Comparison of ENCODE assay signal across 14 cellular contexts in the genomic region with DNA sequence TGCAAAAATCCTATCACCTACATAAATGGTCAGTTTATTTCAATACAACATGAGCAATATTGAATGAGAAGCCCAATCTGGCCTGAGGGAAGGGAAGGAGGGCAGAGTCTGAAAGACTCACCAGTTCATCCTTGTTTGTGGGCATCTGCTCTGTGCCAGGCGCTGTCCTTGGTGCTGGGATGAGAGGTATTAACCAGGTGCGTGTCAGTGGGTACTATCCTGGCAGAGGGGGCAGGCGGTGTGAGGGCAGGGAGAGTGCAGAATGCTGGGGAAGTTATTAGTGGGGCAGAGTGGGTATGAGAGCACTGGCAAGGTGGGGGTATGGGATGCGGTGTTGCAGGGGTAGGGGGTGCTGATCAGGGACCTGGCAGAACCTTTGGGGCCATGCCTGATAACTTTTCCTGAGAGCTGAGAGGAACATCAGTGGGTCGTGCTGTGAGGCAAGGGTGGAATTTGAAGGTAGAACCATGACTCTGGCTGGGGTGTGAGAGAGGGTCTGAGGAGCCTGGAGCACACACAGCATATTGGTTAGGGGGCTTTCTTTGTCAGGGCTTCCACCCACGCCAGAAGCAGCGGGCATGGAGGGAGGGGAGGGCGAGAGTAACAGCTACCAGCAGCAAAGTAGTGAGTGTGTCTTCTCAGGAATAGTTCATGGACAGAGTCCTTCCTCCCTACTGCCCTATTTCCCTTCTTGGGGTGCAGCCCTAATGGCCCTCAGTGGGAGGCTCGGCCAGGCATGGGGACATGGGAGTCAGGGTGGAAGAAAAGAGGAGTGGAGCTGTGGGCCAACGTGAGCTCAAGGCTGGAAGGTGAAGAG.
DNase-seq lines count a peak whose midpoint lies in the region; ATAC-seq and TF ChIP-seq lines count a peak whose summit lies in the region.
"Had no signal": no experiment of that assay in that cellular context is flagged by ENCODE, and none has a peak within 500 bp of the region (broad histone marks: within the 10 kb centered on the region; RNA-seq: fewer than 3 reads in every experiment).

No MANE protein-coding gene starts in this region.

- H2AFZ ChIP-seq in mammary epithelial cell (ENCODE audit: low read depth, low read length) = no peak overlapping the region

- CTCF ChIA-PET in mammary epithelial cell (lab: Charles Lee; ENCODE audit: low non-redundant PET) = no interaction called here

- no peaks in the 10 kb centered on the region for H3K27me3 Mint-ChIP-seq in activated CD4-positive, alpha-beta T cell treated with anti-CD3 and anti-CD28 coated beads, Interleukin-2, amount 10 ng/mL, durations not matched to agents 24 days and 14 days
- H3K27me3 Mint-ChIP-seq in progenitor cell of endocrine pancreas = peaks cover 29% of the 10 kb centered on the region

- dilution Hi-C loops in mammary epithelial cell (cut with HindIII; ENCODE audit: low sequenced_read_pairs) = no loop called here

- no peak overlapping the region for H3K23ac ChIP-seq in mesendoderm (ENCODE audit: low read length)

- H3K79me2 ChIP-seq in mammary epithelial cell (ENCODE audit: insufficient read depth, low read length) = no peaks in the 10 kb centered on the region
- H3K79me2 ChIP-seq in mesendoderm (ENCODE audit: control insufficient read depth, insufficient read depth, low read length) = no peaks in the 10 kb centered on the region

- H3K79me1 ChIP-seq in mesendoderm (ENCODE audit: low read length) = no peaks in the 10 kb centered on the region

- no peak overlapping the region for H4K8ac ChIP-seq in mesendoderm (ENCODE audit: low read depth, low read length)

- H3K4me3 ChIP-seq in mammary epithelial cell (replicated peaks in 1 of 3; ENCODE audit: insufficient read depth in 1 of 3, low read depth in 2 of 3, low read length in 3 of 3) (no peak overlapping the region), mesendoderm (ENCODE audit: low read length) (no peak overlapping the region)

- no peaks in the 10 kb centered on the region for H4K20me1 ChIP-seq in mammary epithelial cell (ENCODE audit: insufficient read depth, low read length)

- H4K5ac ChIP-seq in mesendoderm (ENCODE audit: low read length) = no peak overlapping the region

- H3K4me3 Mint-ChIP-seq in activated CD4-positive, alpha-beta T cell treated with anti-CD3 and anti-CD28 coated beads, Interleukin-2, amount 10 ng/mL, durations not matched to agents 24 days and 14 days = no peak overlapping the region
- no peak overlapping the region for H3K4me3 Mint-ChIP-seq in progenitor cell of endocrine pancreas (ENCODE audit: low read depth)
- H3K4me3 Mint-ChIP-seq: activated naive CD4-positive, alpha-beta T cell treated with anti-CD3 and anti-CD28 coated beads, Interleukin-2, amount 50 U/mL, for 24 hours had no signal

- H3K56ac ChIP-seq in mesendoderm (ENCODE audit: low read length) = no peak overlapping the region

- H3K27ac ChIP-seq in mammary epithelial cell (ENCODE audit: insufficient read depth, low read depth, low read length) (no peak overlapping the region), mesendoderm (ENCODE audit: low read depth, low read length) (no peak overlapping the region)
- H3K27ac ChIP-seq: neutrophil had no signal

- H3K36me3 ChIP-seq in mammary epithelial cell (ENCODE audit: insufficient read depth, low read length) = no peaks in the 10 kb centered on the region
- no peaks in the 10 kb centered on the region for H3K36me3 ChIP-seq in mesendoderm (ENCODE audit: control insufficient read depth, insufficient read depth, low read length)
- H3K36me3 ChIP-seq: neutrophil had no signal

- no peak overlapping the region for H2BK5ac ChIP-seq in mesendoderm (ENCODE audit: low read length)

- H3K36me3 Mint-ChIP-seq in activated CD4-positive, alpha-beta T cell treated with anti-CD3 and anti-CD28 coated beads, Interleukin-2, amount 10 ng/mL, durations not matched to agents 24 days and 14 days (ENCODE audit: low read depth) = no peaks in the 10 kb centered on the region
- no peaks in the 10 kb centered on the region for H3K36me3 Mint-ChIP-seq in progenitor cell of endocrine pancreas (ENCODE audit: insufficient read depth)
- H3K36me3 Mint-ChIP-seq: activated naive CD4-positive, alpha-beta T cell treated with anti-CD3 and anti-CD28 coated beads, Interleukin-2, amount 50 U/mL, for 24 hours had no signal

- no peak for ATAC-seq in HG02623 (IDR thresholded peaks at IDR 0.05; ENCODE audit: unreplicated experiment)
- ATAC-seq: left cardiac atrium had no signal

- no peak overlapping the region for H3K4ac ChIP-seq in mesendoderm (ENCODE audit: low read depth, low read length)

- peaks cover 3% of the 10 kb centered on the region for H3K9me3 Mint-ChIP-seq in activated CD4-positive, alpha-beta T cell treated with anti-CD3 and anti-CD28 coated beads, Interleukin-2, amount 10 ng/mL, durations not matched to agents 24 days and 14 days
- H3K9me3 Mint-ChIP-seq in progenitor cell of endocrine pancreas (ENCODE audit: low read depth) = peaks cover 6% of the 10 kb centered on the region
- H3K9me3 Mint-ChIP-seq: activated naive CD4-positive, alpha-beta T cell treated with anti-CD3 and anti-CD28 coated beads, Interleukin-2, amount 50 U/mL, for 24 hours had no signal

- no peak overlapping the region for H2BK120ac ChIP-seq in mesendoderm (ENCODE audit: low read depth, low read length)

- H3K18ac ChIP-seq in mesendoderm (ENCODE audit: low read length) = no peak overlapping the region

- no TSS peak for BruUV-seq in mammary epithelial cell (replicated peaks; lab: Mats Ljungman, UMichigan)

- H3K27me3 ChIP-seq in mammary epithelial cell (ENCODE audit: insufficient read depth, low read length) = no peaks in the 10 kb centered on the region
- H3K27me3 ChIP-seq in mesendoderm (ENCODE audit: insufficient read depth, low read length, poor library complexity) = no peaks in the 10 kb centered on the region

- TF ChIP-seq CTCF in mammary epithelial cell (conservative IDR thresholded peaks at IDR 0.05 in 1 of 2, IDR thresholded peaks at IDR 0.05 in 1 of 2; ENCODE audit: extremely low read depth in 1 of 2, insufficient read depth in 1 of 2, low read depth in 1 of 2, low read length in 2 of 2) (no peak), progenitor cell of endocrine pancreas (IDR thresholded peaks at IDR 0.05; ENCODE audit: unreplicated experiment) (no peak)

- no peak overlapping the region for H2AK5ac ChIP-seq in mesendoderm (ENCODE audit: low read length)

- peak; percentile 57 for DNase-seq in activated CD4-positive, alpha-beta T cell treated with anti-CD3 and anti-CD28 coated beads, Interleukin-2, amount 10 ng/mL, durations not matched to agents 24 days and 14 days
- no peak for DNase-seq in activated CD4-positive, alpha-beta T cell treated with anti-CD3 and anti-CD28 coated beads, Interleukin-2, amount 50 U/mL, for 1 hour
- DNase-seq in NCI-H226 (peak; percentile 38), mammary epithelial cell (peak; percentile 46), mesendoderm (peak; percentile 29), NCI-H774 (lab: John Stamatoyannopoulos, UW) (no peak), progenitor cell of endocrine pancreas (ENCODE audit: low spot score, unreplicated experiment) (no peak)
- DNase-seq: DMS153, foreskin melanocyte, left cardiac atrium, NCI-H1092 had no signal

- H2BK15ac ChIP-seq in mesendoderm (replicated peaks; ENCODE audit: low read depth) = no peak overlapping the region

- in situ Hi-C loops in mammary epithelial cell (cut with MboI; ENCODE audit: low sequenced_read_pairs in 2 of 2) = no loop called here

- no peaks in the 10 kb centered on the region for H3K4me1 ChIP-seq in mammary epithelial cell (ENCODE audit: insufficient read depth, low read length)
- H3K4me1 ChIP-seq in mesendoderm (ENCODE audit: control insufficient read depth, low read depth, low read length) = no peaks in the 10 kb centered on the region

- H3K4me2 ChIP-seq in mammary epithelial cell (ENCODE audit: insufficient read depth, low read depth, low read length) (no peak overlapping the region), mesendoderm (ENCODE audit: low read length) (no peak overlapping the region)

- intact Hi-C loops in activated CD4-positive, alpha-beta T cell treated with anti-CD3 and anti-CD28 coated beads, Interleukin-2, amount 10 ng/mL, durations not matched to agents 24 days and 14 days (cut with micrococcal nuclease) = no loop called here
- intact Hi-C loops in mammary epithelial cell (cut with micrococcal nuclease) = no loop called here

- H3K4me1 Mint-ChIP-seq in activated CD4-positive, alpha-beta T cell treated with anti-CD3 and anti-CD28 coated beads, Interleukin-2, amount 10 ng/mL, durations not matched to agents 24 days and 14 days = no peaks in the 10 kb centered on the region
- no peaks in the 10 kb centered on the region for H3K4me1 Mint-ChIP-seq in progenitor cell of endocrine pancreas (ENCODE audit: low read depth)
- H3K4me1 Mint-ChIP-seq: activated naive CD4-positive, alpha-beta T cell treated with anti-CD3 and anti-CD28 coated beads, Interleukin-2, amount 50 U/mL, for 24 hours had no signal

- H3K9me3 ChIP-seq in mammary epithelial cell (replicated peaks; ENCODE audit: insufficient read depth, low read length) = no peaks in the 10 kb centered on the region
- H3K9me3 ChIP-seq: neutrophil had no signal

- H3K27ac Mint-ChIP-seq in activated CD4-positive, alpha-beta T cell treated with anti-CD3 and anti-CD28 coated beads, Interleukin-2, amount 10 ng/mL, durations not matched to agents 24 days and 14 days = no peak overlapping the region
- no peak overlapping the region for H3K27ac Mint-ChIP-seq in progenitor cell of endocrine pancreas
- H3K27ac Mint-ChIP-seq: activated naive CD4-positive, alpha-beta T cell treated with anti-CD3 and anti-CD28 coated beads, Interleukin-2, amount 50 U/mL, for 24 hours had no signal

- WGBS in mammary epithelial cell (ENCODE audit: low coverage, missing lambda C conversion rate) = 65% methylated on average over 10 of the region's 10 CpGs
- no CpG with 5 or more reads among the region's 10 CpGs for WGBS in mesendoderm (ENCODE audit: extremely low coverage, insufficient coverage, low lambda C conversion rate)

- H3K9ac ChIP-seq in mammary epithelial cell (ENCODE audit: insufficient read depth, low read length) (no peak overlapping the region), mesendoderm (ENCODE audit: low read length) (no peak overlapping the region)

Comparison
In these comparisons a context has a peak if more than half of its experiments do, and no peak if none do; other contexts are left out.
1. DNase-seq: peak in activated CD4-positive, alpha-beta T cell treated with anti-CD3 and anti-CD28 coated beads, Interleukin-2, amount 10 ng/mL, durations not matched to agents 24 days and 14 days (single experiment), NCI-H226 (single experiment), mammary epithelial cell (single experiment) and mesendoderm (single experiment); none in activated CD4-positive, alpha-beta T cell treated with anti-CD3 and anti-CD28 coated beads, Interleukin-2, amount 50 U/mL, for 1 hour (single experiment), NCI-H774 (single experiment) and progenitor cell of endocrine pancreas (single experiment).